In genomic region chr19:10864538-10864899, GRCh38 we compare ENCODE assay signal across 8 cellular contexts. TPM values are rescaled to one million over a fixed set of nuclear protein-coding genes. Genes with fewer than 3 reads are reported as not detected.
DNase-seq lines count a peak whose midpoint lies in the region; ATAC-seq and TF ChIP-seq lines count a peak whose summit lies in the region.

No MANE protein-coding gene starts in this region.

- no peak for TF ChIP-seq EP300 in upper lobe of left lung (IDR thresholded peaks at IDR 0.05)

- H3K27ac ChIP-seq in prostate gland (peak overlapping the region in 1 of 2 donors; percentile 70), upper lobe of left lung (peak overlapping the region in 3 of 4 donors; percentile 53 to 74 (median 72))

- no peak overlapping the region for H3K4me3 ChIP-seq in prostate gland
- H3K4me3 ChIP-seq in upper lobe of left lung: no peak overlapping the region

- peak; percentile 49 for DNase-seq in NCI-H1092 treated with DMSO at 0.1 percent for 48 hours (lab: John Stamatoyannopoulos, UW)
- peak; percentile 76 for DNase-seq in SKM-1 treated with dmso at 0.1 percent for 144 hours (lab: John Stamatoyannopoulos, UW; ENCODE audit: unreplicated experiment)
- peak; percentile 85 to 87 for DNase-seq in activated naive CD4-positive, alpha-beta T cell treated with anti-CD3 and anti-CD28 coated beads, Interleukin-2, amount 50 U/mL, for 72 hours (ENCODE audit: low spot score in 2 of 2)
- DNase-seq in Right ventricle myocardium superior: peak; percentile 91
- peak; percentile 83 for DNase-seq in prostate gland (ENCODE audit: low spot score)
- peak in 1 of 2 donors; percentile 89 for DNase-seq in upper lobe of left lung

- H3K4me1 ChIP-seq in prostate gland (replicated peaks) (no peaks in the 10 kb centered on the region), upper lobe of left lung (peaks cover 9 to 13% (median 12%) of the 10 kb centered on the region in 4 donors)

- TF ChIP-seq POLR2A in prostate gland (IDR thresholded peaks at IDR 0.05): no peak
- TF ChIP-seq POLR2A in upper lobe of left lung (IDR thresholded peaks at IDR 0.05): no peak

- peak; percentile 93 for TF ChIP-seq CTCF in GM12872 (IDR thresholded peaks at IDR 0.05; ENCODE audit: insufficient read depth, low read depth, low read length)
- TF ChIP-seq CTCF in prostate gland (IDR thresholded peaks at IDR 0.05): peak; percentile 79 to 88 (median 86)
- TF ChIP-seq CTCF in upper lobe of left lung (IDR thresholded peaks at IDR 0.05): peak; percentile 77 to 88 (median 82)

- no peaks in the 10 kb centered on the region for H3K27me3 ChIP-seq in prostate gland (replicated peaks; ENCODE audit: insufficient read depth)
- H3K27me3 ChIP-seq in upper lobe of left lung: no peaks in the 10 kb centered on the region

- H3K36me3 ChIP-seq in prostate gland: no peaks in the 10 kb centered on the region
- H3K36me3 ChIP-seq in upper lobe of left lung: no peaks in the 10 kb centered on the region

- H3K9me3 ChIP-seq in prostate gland: no peaks in the 10 kb centered on the region
- H3K9me3 ChIP-seq in upper lobe of left lung: no peaks in the 10 kb centered on the region

- WGBS in prostate gland: 13% methylated on average over 6 of the region's 6 CpGs
- 11 to 14% methylated on average over 6 of the region's 6 CpGs for WGBS in upper lobe of left lung, 2 donors

- intact Hi-C loops in Right ventricle myocardium superior (cut with DNase I) (loop anchor here (2.0 kb wide), 2 partner anchors 96 to 148 kb away; no protein-coding TSS in a partner anchor), prostate gland (cut with DNase I) (loop anchor here (5.0 kb wide), 1 partner anchor 147 kb away; the partner anchor contains the start of gene DNM2)

- no peaks in the 10 kb centered on the region for H3K9me3 Mint-ChIP-seq in activated naive CD4-positive, alpha-beta T cell treated with anti-CD3 and anti-CD28 coated beads, Interleukin-2, amount 50 U/mL, for 72 hours

- H3K27ac Mint-ChIP-seq in activated naive CD4-positive, alpha-beta T cell treated with anti-CD3 and anti-CD28 coated beads, Interleukin-2, amount 50 U/mL, for 72 hours: peak overlapping the region in 1 of 2 donors; percentile 48

- peak; percentile 93 to 95 for ATAC-seq in activated naive CD4-positive, alpha-beta T cell treated with anti-CD3 and anti-CD28 coated beads, Interleukin-2, amount 50 U/mL, for 72 hours
- ATAC-seq in Right ventricle myocardium superior (ENCODE audit: poor library complexity) (peak; percentile 88), upper lobe of left lung (ENCODE audit: low FRiP score in 2 of 2) (peak; percentile 87 to 94), GM19351 (IDR thresholded peaks at IDR 0.05; ENCODE audit: unreplicated experiment) (no peak)

- no peaks in the 10 kb centered on the region for H3K36me3 Mint-ChIP-seq in activated naive CD4-positive, alpha-beta T cell treated with anti-CD3 and anti-CD28 coated beads, Interleukin-2, amount 50 U/mL, for 72 hours

RNA-seq across cellular contexts. Expression of gene CARM1, which starts 6.8 kb away (rescaled TPM):
- total RNA-seq in activated naive CD4-positive, alpha-beta T cell treated with anti-CD3 and anti-CD28 coated beads, Interleukin-2, amount 50 U/mL, for 72 hours: 10 to 100 TPM; 46.4 to 73.6 TPM
- total RNA-seq in Right ventricle myocardium superior (29.9 TPM), prostate gland (10 to 100 TPM; 14.5 to 54.4 TPM), upper lobe of left lung (10 to 100 TPM; 19.0 to 30.6 (median 25.3) TPM)

RNA-seq across cellular contexts. Expression of gene C19orf38, which starts 16.3 kb away (rescaled TPM):
- total RNA-seq in activated naive CD4-positive, alpha-beta T cell treated with anti-CD3 and anti-CD28 coated beads, Interleukin-2, amount 50 U/mL, for 72 hours: 1 to 10 TPM; 3.5 to 6.4 TPM
- 0.59 TPM for total RNA-seq in Right ventricle myocardium superior
- 1 to 10 TPM in 1 of 2 donors, under 1 TPM in 1; 0.91 to 6.4 TPM for total RNA-seq in prostate gland
- total RNA-seq in upper lobe of left lung: 10 to 100 TPM in 2 of 6 donors, 1 to 10 TPM in 4; 2.8 to 26.2 (median 6.8) TPM

RNA-seq across cellular contexts. Expression of gene TMED1, which starts 28.5 kb away (rescaled TPM):
- 10 to 100 TPM in 1 of 2 donors, 1 to 10 TPM in 1; 9.7 to 15.0 TPM for total RNA-seq in activated naive CD4-positive, alpha-beta T cell treated with anti-CD3 and anti-CD28 coated beads, Interleukin-2, amount 50 U/mL, for 72 hours
- total RNA-seq in Right ventricle myocardium superior (30.8 TPM), prostate gland (10 to 100 TPM; 41.9 to 47.8 TPM), upper lobe of left lung (10 to 100 TPM; 11.3 to 40.7 (median 25.1) TPM)
